ENCODE assay signal across 9 cellular contexts in the genomic region with DNA sequence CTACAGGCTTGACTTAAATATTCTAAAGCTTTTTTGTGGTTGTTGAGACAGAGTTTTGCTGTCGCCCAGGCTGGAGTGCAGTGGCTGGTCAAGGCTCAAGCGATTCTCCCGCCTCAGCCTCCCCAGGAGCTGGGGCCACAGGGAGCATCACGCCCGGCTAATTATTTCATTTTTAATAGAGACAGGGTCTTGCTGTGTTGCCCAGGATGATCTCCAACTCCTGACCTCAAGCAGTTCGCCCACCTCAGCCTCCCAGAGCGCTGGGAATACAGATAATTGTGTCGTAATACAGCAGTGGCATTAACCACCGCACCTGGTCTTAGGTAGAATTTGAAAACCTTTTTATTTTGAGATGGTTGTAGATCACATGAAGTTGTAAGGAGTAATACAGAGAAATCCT. TPM values are rescaled to one million over a fixed set of nuclear protein-coding genes. Genes with fewer than 3 reads are reported as not detected.
A peak's percentile ranks its signal among the peaks of the same experiment; 100 is the strongest.
DNase-seq lines count a peak whose midpoint lies in the region; ATAC-seq and TF ChIP-seq lines count a peak whose summit lies in the region.
"Had no signal": no experiment of that assay in that cellular context is flagged by ENCODE, and none has a peak within 500 bp of the region (broad histone marks: within the 10 kb centered on the region; RNA-seq: fewer than 3 reads in every experiment).

No MANE protein-coding gene starts in this region.

- peak overlapping the region; percentile 95 for H3K27ac ChIP-seq in left ventricle myocardium inferior (replicated peaks)
- H3K27ac ChIP-seq in brain microvascular endothelial cell, result no peak overlapping the region
- H3K27ac ChIP-seq in mesodermal cell (ENCODE audit: low read depth, low read length, severe bottlenecking), result peak overlapping the region; percentile 24
- H3K27ac ChIP-seq in vagina, result peak overlapping the region; percentile 83

- WGBS in mesodermal cell (ENCODE audit: insufficient coverage in 2 of 2), 2 experiments, result 56 to 58% methylated on average over 8 of the region's 9 CpGs

- DNase-seq in left ventricle myocardium inferior (no peak), left cardiac atrium (no peak), brain microvascular endothelial cell (no peak), vagina (ENCODE audit: extremely low spot score in 2 of 2) (no peak), NCI-H146 (lab: John Stamatoyannopoulos, UW) (no peak), T1000 (lab: John Stamatoyannopoulos, UW) (no peak)
- DNase-seq: GF-D8 had no signal

- no peak for TF ChIP-seq CTCF in left ventricle myocardium inferior (IDR thresholded peaks at IDR 0.05; ENCODE audit: borderline replicate concordance)
- no peak for TF ChIP-seq CTCF in brain microvascular endothelial cell (IDR thresholded peaks at IDR 0.05; ENCODE audit: low read depth, low read length, missing control alignments)
- TF ChIP-seq CTCF in vagina (IDR thresholded peaks at IDR 0.05), result no peak

- H3K9me3 ChIP-seq in left ventricle myocardium inferior (replicated peaks), result no peaks in the 10 kb centered on the region
- H3K9me3 ChIP-seq in mesodermal cell (ENCODE audit: control insufficient read depth, low read length), result no peaks in the 10 kb centered on the region
- H3K9me3 ChIP-seq in vagina, result no peaks in the 10 kb centered on the region

- intact Hi-C loops in left ventricle myocardium inferior (cut with micrococcal nuclease), result no loop called here
- intact Hi-C loops in left cardiac atrium (cut with DNase I), result no loop called here
- intact Hi-C loops in vagina (cut with DNase I), result no loop called here

- peaks cover 91% of the 10 kb centered on the region for H3K4me1 ChIP-seq in left ventricle myocardium inferior
- peaks cover 40% of the 10 kb centered on the region for H3K4me1 ChIP-seq in mesodermal cell (ENCODE audit: control insufficient read depth, insufficient read depth, low read length, poor library complexity, severe bottlenecking)
- H3K4me1 ChIP-seq in vagina, result peaks cover 74% of the 10 kb centered on the region

- H3K36me3 ChIP-seq in left ventricle myocardium inferior, result peaks cover 17% of the 10 kb centered on the region
- H3K36me3 ChIP-seq in brain microvascular endothelial cell (replicated peaks), result peaks cover 13% of the 10 kb centered on the region
- peaks cover 40% of the 10 kb centered on the region for H3K36me3 ChIP-seq in mesodermal cell (ENCODE audit: control insufficient read depth, insufficient read depth, low read length)
- peaks cover 0 to 11% of the 10 kb centered on the region in 2 donors for H3K36me3 ChIP-seq in vagina

- in situ Hi-C loops in brain microvascular endothelial cell (cut with HindIII; ENCODE audit: low pct_ligation_motif_present, low sequenced_read_pairs), result no loop called here

- ATAC-seq in left cardiac atrium, result no peak
- ATAC-seq in HG02642 (IDR thresholded peaks at IDR 0.05; ENCODE audit: poor library complexity, unreplicated experiment), result no peak

- no peaks in the 10 kb centered on the region for H3K27me3 ChIP-seq in left ventricle myocardium inferior (ENCODE audit: low read depth)
- H3K27me3 ChIP-seq in brain microvascular endothelial cell (replicated peaks), result no peaks in the 10 kb centered on the region
- no peaks in the 10 kb centered on the region for H3K27me3 ChIP-seq in vagina

- no peak for TF ChIP-seq POLR2A in vagina (IDR thresholded peaks at IDR 0.05)

- peak overlapping the region; percentile 92 for H3K4me3 ChIP-seq in left ventricle myocardium inferior
- H3K4me3 ChIP-seq in brain microvascular endothelial cell (ENCODE audit: low read depth, low read length), result peak overlapping the region; percentile 77
- H3K4me3 ChIP-seq in mesodermal cell (ENCODE audit: extremely low read depth, insufficient read depth, low read length, poor library complexity, severe bottlenecking), result peak overlapping the region; percentile 97
- peak overlapping the region; percentile 84 to 93 for H3K4me3 ChIP-seq in vagina

RNA-seq across cellular contexts. Expression of gene DCUN1D2, which starts 1.5 kb away (rescaled TPM):
- total RNA-seq in left ventricle myocardium inferior (196 TPM), left cardiac atrium (10 to 100 TPM; 81.1 to 94.3 TPM), vagina (13.3 TPM)
- 11.8 TPM for polyA plus RNA-seq in mesodermal cell (2013, experiment 1 of 2)
- polyA plus RNA-seq in mesodermal cell (2013, experiment 2 of 2), result 12.2 TPM

RNA-seq across cellular contexts. Expression of gene ADPRHL1, which starts 38.7 kb away (rescaled TPM):
- 484 TPM for total RNA-seq in left ventricle myocardium inferior
- total RNA-seq in left cardiac atrium, result 100 to 1,000 TPM; 241 to 245 TPM
- polyA plus RNA-seq in mesodermal cell (2013, experiment 1 of 2), result 0.48 TPM
- polyA plus RNA-seq in mesodermal cell (2013, experiment 2 of 2), result 0.30 TPM
- total RNA-seq in vagina, result 1.7 TPM

Comparison
In these comparisons a context has a peak if more than half of its experiments do, and no peak if none do; other contexts are left out.
1. RNA of gene ADPRHL1, which starts 38.7 kb away (total RNA-seq): 484 TPM in left ventricle myocardium inferior (single experiment) and 241 to 245 TPM in left cardiac atrium; 1.7 TPM in vagina (single experiment); every median in the first group is over 10 times any median in the second.
2. Peak in every context shown above with its lines, with median percentiles within 50 percentile points of each other: H3K4me3 ChIP-seq.